In the genomic region with DNA sequence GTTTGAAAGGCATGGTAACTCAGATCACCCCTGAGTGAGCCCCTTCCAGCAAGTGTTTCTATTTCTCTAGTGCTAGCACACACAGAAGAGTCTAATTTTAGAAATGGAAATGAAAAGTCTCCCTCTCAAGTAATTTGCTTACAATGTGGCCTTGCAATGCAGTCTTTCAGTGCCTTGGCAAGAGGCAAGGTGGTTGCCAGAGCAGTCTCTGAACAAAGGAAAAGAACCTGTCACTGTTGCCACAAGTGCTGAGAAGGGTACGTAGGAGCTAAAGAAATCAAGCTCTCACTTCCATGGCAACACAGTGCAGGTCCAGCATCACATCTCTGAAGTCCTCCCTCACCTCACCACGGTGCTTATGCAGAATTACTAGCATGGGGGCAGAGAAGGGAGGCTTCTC, we compare ENCODE assay signal across 15 cellular contexts.
A peak's percentile ranks its signal among the peaks of the same experiment; 100 is the strongest.
DNase-seq lines count a peak whose midpoint lies in the region; ATAC-seq and TF ChIP-seq lines count a peak whose summit lies in the region.
"Had no signal": no experiment of that assay in that cellular context is flagged by ENCODE, and none has a peak within 500 bp of the region (broad histone marks: within the 10 kb centered on the region; RNA-seq: fewer than 3 reads in every experiment).

No MANE protein-coding gene starts in this region.

- TF ChIP-seq CTCF in GM13976 (IDR thresholded peaks at IDR 0.05; ENCODE audit: borderline replicate concordance, control extremely low read depth, extremely low read depth, insufficient read depth, missing control alignments) = no peak

- in situ Hi-C loops in GM13976 (cut with MboI; ENCODE audit: low sequenced_read_pairs, unreplicated experiment) = no loop called here

- ATAC-seq in GM19328 (IDR thresholded peaks at IDR 0.05; ENCODE audit: unreplicated experiment) = peak; percentile 48
- ATAC-seq in HG03039 (IDR thresholded peaks at IDR 0.05; ENCODE audit: unreplicated experiment) = peak; percentile 55
- ATAC-seq in SK-N-SH treated with all-trans-retinoic acid at 6 μM for 48 hours = peak; percentile 61
- ATAC-seq: A549; HCT116; left ventricle myocardium superior; naive thymus-derived CD4-positive, alpha-beta T cell had no signal

- peak; percentile 11 for DNase-seq in Ammon's horn (ENCODE audit: low spot score)
- no peak for DNase-seq in NCI-H2171 (lab: John Stamatoyannopoulos, UW)
- DNase-seq in stimulated activated CD4-positive, alpha-beta T cell treated with anti-CD3 and anti-CD28 coated beads, Interleukin-2, amount 100 ng/mL, for 48 hours = no peak
- DNase-seq in GM13976 (ENCODE audit: low spot score) = no peak
- DNase-seq in stimulated activated CD4-positive, alpha-beta T cell treated with anti-CD3 and anti-CD28 coated beads, Interleukin-15, amount 100 ng/mL, for 24 hours = no peak
- DNase-seq: CD4-positive, alpha-beta T cell; cerebellar nuclear complex; Kasumi-1; left ventricle myocardium superior; naive thymus-derived CD4-positive, alpha-beta T cell had no signal

TF ChIP-seq in SK-N-SH treated with all-trans-retinoic acid at 6 μM for 48 hours, 23 proteins besides CTCF, POLR2A, EP300 and RAD21:
- no peak for TF ChIP-seq PPARA (CRISPR knock-in tag; IDR thresholded peaks at IDR 0.05; ENCODE audit: borderline replicate concordance)
- TF ChIP-seq, protein P1, sequence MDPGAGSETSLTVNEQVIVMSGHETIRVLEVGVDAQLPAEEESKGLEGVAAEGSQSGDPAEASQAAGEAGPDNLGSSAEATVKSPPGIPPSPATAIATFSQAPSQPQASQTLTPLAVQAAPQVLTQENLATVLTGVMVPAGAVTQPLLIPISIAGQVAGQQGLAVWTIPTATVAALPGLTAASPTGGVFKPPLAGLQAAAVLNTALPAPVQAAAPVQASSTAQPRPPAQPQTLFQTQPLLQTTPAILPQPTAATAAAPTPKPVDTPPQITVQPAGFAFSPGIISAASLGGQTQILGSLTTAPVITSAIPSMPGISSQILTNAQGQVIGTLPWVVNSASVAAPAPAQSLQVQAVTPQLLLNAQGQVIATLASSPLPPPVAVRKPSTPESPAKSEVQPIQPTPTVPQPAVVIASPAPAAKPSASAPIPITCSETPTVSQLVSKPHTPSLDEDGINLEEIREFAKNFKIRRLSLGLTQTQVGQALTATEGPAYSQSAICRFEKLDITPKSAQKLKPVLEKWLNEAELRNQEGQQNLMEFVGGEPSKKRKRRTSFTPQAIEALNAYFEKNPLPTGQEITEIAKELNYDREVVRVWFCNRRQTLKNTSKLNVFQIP (CRISPR knock-in tag; IDR thresholded peaks at IDR 0.05; ENCODE audit: borderline replicate concordance, low read depth) = no peak
- no peak for TF ChIP-seq BACH2 (CRISPR knock-in tag; IDR thresholded peaks at IDR 0.05; ENCODE audit: borderline replicate concordance)
- no peak for TF ChIP-seq ISL1 (CRISPR knock-in tag; IDR thresholded peaks at IDR 0.05)
- TF ChIP-seq ZFP30 (CRISPR knock-in tag; IDR thresholded peaks at IDR 0.05) = no peak
- no peak for TF ChIP-seq TOX (CRISPR knock-in tag; IDR thresholded peaks at IDR 0.05; ENCODE audit: borderline replicate concordance)
- TF ChIP-seq, protein P2, sequence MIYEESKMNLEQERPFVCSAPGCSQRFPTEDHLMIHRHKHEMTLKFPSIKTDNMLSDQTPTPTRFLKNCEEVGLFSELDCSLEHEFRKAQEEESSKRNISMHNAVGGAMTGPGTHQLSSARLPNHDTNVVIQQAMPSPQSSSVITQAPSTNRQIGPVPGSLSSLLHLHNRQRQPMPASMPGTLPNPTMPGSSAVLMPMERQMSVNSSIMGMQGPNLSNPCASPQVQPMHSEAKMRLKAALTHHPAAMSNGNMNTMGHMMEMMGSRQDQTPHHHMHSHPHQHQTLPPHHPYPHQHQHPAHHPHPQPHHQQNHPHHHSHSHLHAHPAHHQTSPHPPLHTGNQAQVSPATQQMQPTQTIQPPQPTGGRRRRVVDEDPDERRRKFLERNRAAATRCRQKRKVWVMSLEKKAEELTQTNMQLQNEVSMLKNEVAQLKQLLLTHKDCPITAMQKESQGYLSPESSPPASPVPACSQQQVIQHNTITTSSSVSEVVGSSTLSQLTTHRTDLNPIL (CRISPR knock-in tag; IDR thresholded peaks at IDR 0.05; ENCODE audit: low read depth) = no peak
- no peak for TF ChIP-seq ZFP3 (CRISPR knock-in tag; IDR thresholded peaks at IDR 0.05)
- TF ChIP-seq TCF4 (CRISPR knock-in tag; IDR thresholded peaks at IDR 0.05; ENCODE audit: borderline replicate concordance) = no peak
- TF ChIP-seq OSR1 (CRISPR knock-in tag; IDR thresholded peaks at IDR 0.05) = no peak
- no peak for TF ChIP-seq ESRRG (CRISPR knock-in tag; IDR thresholded peaks at IDR 0.05)
- TF ChIP-seq, protein P3, sequence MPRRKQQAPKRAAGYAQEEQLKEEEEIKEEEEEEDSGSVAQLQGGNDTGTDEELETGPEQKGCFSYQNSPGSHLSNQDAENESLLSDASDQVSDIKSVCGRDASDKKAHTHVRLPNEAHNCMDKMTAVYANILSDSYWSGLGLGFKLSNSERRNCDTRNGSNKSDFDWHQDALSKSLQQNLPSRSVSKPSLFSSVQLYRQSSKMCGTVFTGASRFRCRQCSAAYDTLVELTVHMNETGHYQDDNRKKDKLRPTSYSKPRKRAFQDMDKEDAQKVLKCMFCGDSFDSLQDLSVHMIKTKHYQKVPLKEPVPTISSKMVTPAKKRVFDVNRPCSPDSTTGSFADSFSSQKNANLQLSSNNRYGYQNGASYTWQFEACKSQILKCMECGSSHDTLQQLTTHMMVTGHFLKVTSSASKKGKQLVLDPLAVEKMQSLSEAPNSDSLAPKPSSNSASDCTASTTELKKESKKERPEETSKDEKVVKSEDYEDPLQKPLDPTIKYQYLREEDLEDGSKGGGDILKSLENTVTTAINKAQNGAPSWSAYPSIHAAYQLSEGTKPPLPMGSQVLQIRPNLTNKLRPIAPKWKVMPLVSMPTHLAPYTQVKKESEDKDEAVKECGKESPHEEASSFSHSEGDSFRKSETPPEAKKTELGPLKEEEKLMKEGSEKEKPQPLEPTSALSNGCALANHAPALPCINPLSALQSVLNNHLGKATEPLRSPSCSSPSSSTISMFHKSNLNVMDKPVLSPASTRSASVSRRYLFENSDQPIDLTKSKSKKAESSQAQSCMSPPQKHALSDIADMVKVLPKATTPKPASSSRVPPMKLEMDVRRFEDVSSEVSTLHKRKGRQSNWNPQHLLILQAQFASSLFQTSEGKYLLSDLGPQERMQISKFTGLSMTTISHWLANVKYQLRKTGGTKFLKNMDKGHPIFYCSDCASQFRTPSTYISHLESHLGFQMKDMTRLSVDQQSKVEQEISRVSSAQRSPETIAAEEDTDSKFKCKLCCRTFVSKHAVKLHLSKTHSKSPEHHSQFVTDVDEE (CRISPR knock-in tag; IDR thresholded peaks at IDR 0.05) = no peak
- TF ChIP-seq ZNF565 (CRISPR knock-in tag; conservative IDR thresholded peaks at IDR 0.05; ENCODE audit: low read depth) = no peak
- TF ChIP-seq, protein P4, sequence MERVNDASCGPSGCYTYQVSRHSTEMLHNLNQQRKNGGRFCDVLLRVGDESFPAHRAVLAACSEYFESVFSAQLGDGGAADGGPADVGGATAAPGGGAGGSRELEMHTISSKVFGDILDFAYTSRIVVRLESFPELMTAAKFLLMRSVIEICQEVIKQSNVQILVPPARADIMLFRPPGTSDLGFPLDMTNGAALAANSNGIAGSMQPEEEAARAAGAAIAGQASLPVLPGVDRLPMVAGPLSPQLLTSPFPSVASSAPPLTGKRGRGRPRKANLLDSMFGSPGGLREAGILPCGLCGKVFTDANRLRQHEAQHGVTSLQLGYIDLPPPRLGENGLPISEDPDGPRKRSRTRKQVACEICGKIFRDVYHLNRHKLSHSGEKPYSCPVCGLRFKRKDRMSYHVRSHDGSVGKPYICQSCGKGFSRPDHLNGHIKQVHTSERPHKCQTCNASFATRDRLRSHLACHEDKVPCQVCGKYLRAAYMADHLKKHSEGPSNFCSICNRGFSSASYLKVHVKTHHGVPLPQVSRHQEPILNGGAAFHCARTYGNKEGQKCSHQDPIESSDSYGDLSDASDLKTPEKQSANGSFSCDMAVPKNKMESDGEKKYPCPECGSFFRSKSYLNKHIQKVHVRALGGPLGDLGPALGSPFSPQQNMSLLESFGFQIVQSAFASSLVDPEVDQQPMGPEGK (CRISPR knock-in tag; IDR thresholded peaks at IDR 0.05; ENCODE audit: borderline replicate concordance) = no peak
